10 cellular contexts compared by ENCODE assay signal in the genomic region with DNA sequence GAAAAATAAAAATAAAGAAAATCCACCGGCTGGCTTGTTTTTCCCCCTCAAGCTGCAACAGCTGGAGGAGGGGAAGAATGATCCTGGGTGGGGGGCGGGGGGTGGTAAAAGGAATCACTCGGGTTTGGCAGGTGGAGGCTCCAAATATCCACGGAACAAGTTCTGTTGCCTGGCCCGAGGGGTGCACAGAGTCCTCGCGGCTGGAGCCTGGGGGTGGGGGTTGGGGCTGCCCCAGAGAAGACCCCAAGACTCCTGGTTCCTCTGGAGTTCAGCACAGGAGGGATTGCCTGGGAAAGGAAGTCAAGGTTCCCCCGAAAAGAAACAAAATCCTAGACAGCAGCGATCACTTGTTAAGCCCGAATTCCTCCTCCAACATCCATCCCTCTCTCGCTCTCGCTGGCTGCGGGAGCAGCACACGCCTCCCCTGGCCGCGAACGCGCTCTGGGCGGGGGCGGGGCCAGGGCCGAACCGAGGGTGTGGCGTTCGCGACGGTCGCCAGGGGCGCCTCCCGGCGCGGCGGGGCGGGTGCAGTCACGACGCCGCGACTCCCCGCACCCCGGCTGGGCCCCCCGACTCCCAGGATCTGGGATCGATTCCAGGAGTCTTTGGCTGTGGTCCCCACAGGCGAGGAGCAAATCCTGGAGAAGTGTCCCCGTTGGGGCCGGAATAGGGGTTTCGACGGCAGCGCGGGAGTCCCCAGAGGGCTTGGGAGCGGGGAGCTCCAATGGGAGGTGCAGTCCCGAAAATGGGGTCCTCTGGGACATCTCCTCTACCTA. TPM values are rescaled to one million over a fixed set of nuclear protein-coding genes. Genes with fewer than 3 reads are reported as not detected.
DNase-seq lines count a peak whose midpoint lies in the region; ATAC-seq, FAIRE-seq and TF ChIP-seq lines count a peak whose summit lies in the region.
"Had no signal": no experiment of that assay in that cellular context is flagged by ENCODE, and none has a peak within 500 bp of the region (broad histone marks: within the 10 kb centered on the region; RNA-seq: fewer than 3 reads in every experiment).

A gene (minus strand): TSS at position 443 of the 776 bp plus-strand sequence. CDS start 4,352 bp downstream, outside the sequence.

- H3K9me3 ChIP-seq in lung (ENCODE audit: control insufficient read depth in 2 of 2, insufficient read depth in 1 of 2, low read length in 1 of 2), result peaks cover 0 to 2% of the 10 kb centered on the region in 2 donors

- peak; percentile 11 for DNase-seq in activated CD4-positive, alpha-beta T cell treated with anti-CD3 and anti-CD28 coated beads for 48 hours
- no peak for DNase-seq in activated CD4-positive, alpha-beta T cell treated with anti-CD3 and anti-CD28 coated beads, Interleukin-2, amount 10 ng/mL, durations not matched to agents 24 days and 14 days
- no peak for DNase-seq in bronchial epithelial cell (ENCODE audit: low read depth)
- DNase-seq in lung (ENCODE audit: low spot score), result no peak
- no peak for DNase-seq in GM13976 (ENCODE audit: low spot score)
- DNase-seq in DMS79 (lab: John Stamatoyannopoulos, UW), result no peak
- DNase-seq in HCEC 1CT, result no peak

- H3K4me3 ChIP-seq in bronchial epithelial cell (ENCODE audit: low read depth, low read length) (no peak within 1 kb of the TSS), lung (peak within 1 kb of the TSS; percentile 16), urinary bladder (ENCODE audit: low read depth, low read length) (peak within 1 kb of the TSS; percentile 15)
- H3K4me3 ChIP-seq: BLaER1 treated with 17β-estradiol and CSF1 and Interleukin-3, amounts not matched to agents 10 nM and 100 nM had no signal

- H3K4me1 ChIP-seq in lung (ENCODE audit: control insufficient read depth in 2 of 2, insufficient read depth in 2 of 2, low read length in 2 of 2), result peaks cover 0 to 1% of the 10 kb centered on the region in 2 donors
- H3K4me1 ChIP-seq in urinary bladder (ENCODE audit: insufficient read depth), result no peaks in the 10 kb centered on the region
- H3K4me1 ChIP-seq: BLaER1 treated with 17β-estradiol and CSF1 and Interleukin-3, amounts not matched to agents 10 nM and 100 nM had no signal

- TF ChIP-seq CTCF in bronchial epithelial cell (IDR thresholded peaks at IDR 0.05; ENCODE audit: insufficient read depth, low read length, severe bottlenecking) (peak; percentile 11), lung (IDR thresholded peaks at IDR 0.05; ENCODE audit: control extremely low read depth, extremely low read depth) (no peak), GM13976 (IDR thresholded peaks at IDR 0.05; ENCODE audit: borderline replicate concordance, control extremely low read depth, extremely low read depth, insufficient read depth, missing control alignments) (no peak)

- H3K27ac Mint-ChIP-seq in activated CD4-positive, alpha-beta T cell treated with anti-CD3 and anti-CD28 coated beads, Interleukin-2, amount 10 ng/mL, durations not matched to agents 24 days and 14 days, result no peak within 1 kb of the TSS

- H3K4me1 Mint-ChIP-seq in activated CD4-positive, alpha-beta T cell treated with anti-CD3 and anti-CD28 coated beads, Interleukin-2, amount 10 ng/mL, durations not matched to agents 24 days and 14 days, result no peaks in the 10 kb centered on the region

- in situ Hi-C loops in GM13976 (cut with MboI; ENCODE audit: low sequenced_read_pairs, unreplicated experiment), result no loop called here

- no peak within 1 kb of the TSS for H3K4me3 Mint-ChIP-seq in activated CD4-positive, alpha-beta T cell treated with anti-CD3 and anti-CD28 coated beads, Interleukin-2, amount 10 ng/mL, durations not matched to agents 24 days and 14 days

- intact Hi-C loops in activated CD4-positive, alpha-beta T cell treated with anti-CD3 and anti-CD28 coated beads, Interleukin-2, amount 10 ng/mL, durations not matched to agents 24 days and 14 days (cut with micrococcal nuclease), result no loop called here

- no peak for FAIRE-seq in bronchial epithelial cell (lab: Jason Lieb, UNC)

- peaks cover 5% of the 10 kb centered on the region for H3K27me3 ChIP-seq in bronchial epithelial cell (ENCODE audit: control insufficient read depth, insufficient read depth, low read length)
- no peaks in the 10 kb centered on the region for H3K27me3 ChIP-seq in lung (ENCODE audit: control insufficient read depth, insufficient read depth)
- H3K27me3 ChIP-seq: BLaER1 treated with 17β-estradiol and CSF1 and Interleukin-3, amounts not matched to agents 10 nM and 100 nM had no signal

- H3K27ac ChIP-seq in lung (ENCODE audit: low read depth in 1 of 2, low read length in 1 of 2) (peak within 1 kb of the TSS in 1 of 2 donors; percentile 1), urinary bladder (ENCODE audit: low read depth) (no peak within 1 kb of the TSS)
- H3K27ac ChIP-seq: BLaER1 treated with 17β-estradiol and CSF1 and Interleukin-3, amounts not matched to agents 10 nM and 100 nM had no signal

- no peaks in the 10 kb centered on the region for H3K36me3 ChIP-seq in bronchial epithelial cell (ENCODE audit: control insufficient read depth, insufficient read depth, low read length)
- H3K36me3 ChIP-seq in lung (ENCODE audit: control insufficient read depth in 2 of 2, insufficient read depth in 2 of 2, low read length in 2 of 2), result no peaks in the 10 kb centered on the region
- no peaks in the 10 kb centered on the region for H3K36me3 ChIP-seq in urinary bladder (ENCODE audit: insufficient read depth)
- H3K36me3 ChIP-seq: BLaER1 treated with 17β-estradiol and CSF1 and Interleukin-3, amounts not matched to agents 10 nM and 100 nM had no signal

- 3% methylated on average over 37 to 50 of the region's 50 CpGs for WGBS in lung, 2 donors
- under 1% methylated on average over 50 of the region's 50 CpGs for WGBS in urinary bladder

- ATAC-seq in lung (ENCODE audit: insufficient read depth, low FRiP score), result peak; percentile 80

- no peaks in the 10 kb centered on the region for H3K36me3 Mint-ChIP-seq in activated CD4-positive, alpha-beta T cell treated with anti-CD3 and anti-CD28 coated beads, Interleukin-2, amount 10 ng/mL, durations not matched to agents 24 days and 14 days (ENCODE audit: low read depth)

- peaks cover 1% of the 10 kb centered on the region for H3K9me3 Mint-ChIP-seq in activated CD4-positive, alpha-beta T cell treated with anti-CD3 and anti-CD28 coated beads, Interleukin-2, amount 10 ng/mL, durations not matched to agents 24 days and 14 days

- peaks cover 26% of the 10 kb centered on the region for H3K27me3 Mint-ChIP-seq in activated CD4-positive, alpha-beta T cell treated with anti-CD3 and anti-CD28 coated beads, Interleukin-2, amount 10 ng/mL, durations not matched to agents 24 days and 14 days

RNA-seq across cellular contexts. Expression of the gene that starts here (rescaled TPM):
- not detected in 2 replicates for total RNA-seq in activated CD4-positive, alpha-beta T cell treated with anti-CD3 and anti-CD28 coated beads, Interleukin-2, amount 10 ng/mL, durations not matched to agents 24 days and 14 days
- not detected in 2 replicates for total RNA-seq in bronchial epithelial cell
- 1 to 10 TPM in 1 of 2 donors, under 1 TPM in 1; 0.40 to 2.9 TPM for total RNA-seq in lung
- polyA plus RNA-seq in lung, result under 1 TPM; 0.07 to 0.35 TPM
- total RNA-seq in urinary bladder, result 0.74 TPM
- polyA plus RNA-seq in urinary bladder, result 0.03 TPM
- total RNA-seq: glomerular endothelial cell had no signal
